ENCODE assay signal across 10 cellular contexts in the genomic region with DNA sequence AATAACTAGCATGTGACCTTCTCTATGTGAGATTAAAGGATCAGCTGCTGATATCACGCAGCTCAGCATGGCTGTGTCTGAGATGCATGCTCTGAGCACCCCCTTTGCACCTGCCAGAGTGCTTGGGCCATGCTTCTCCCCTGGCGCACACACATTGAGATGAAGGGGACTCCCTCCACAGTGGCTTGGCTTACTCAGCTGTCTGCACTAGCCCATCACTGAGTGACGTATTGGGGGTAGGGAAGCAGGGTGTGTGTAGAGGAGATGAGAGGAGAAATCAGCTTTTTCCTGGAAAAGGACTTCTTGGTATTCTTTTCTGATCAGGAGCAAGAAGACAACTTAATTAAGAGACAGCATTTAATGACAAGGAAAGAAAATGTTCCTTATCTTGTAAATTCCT.
"Had no signal": no experiment of that assay in that cellular context is flagged by ENCODE, and none has a peak within 500 bp of the region (broad histone marks: within the 10 kb centered on the region; RNA-seq: fewer than 3 reads in every experiment).

No MANE protein-coding gene starts in this region.

- ATAC-seq: HCT116 had no signal

- H3K9ac ChIP-seq: GM23248, KMS-11 had no signal

- H3K4me3 ChIP-seq: GM23248, HAP-1 had no signal

- H3K4me1 ChIP-seq: HAP-1 had no signal

- H3K36me3 ChIP-seq: HAP-1 had no signal

- H3K9me3 Mint-ChIP-seq: HFFc6 had no signal

- H3K27ac Mint-ChIP-seq: HFFc6, IgD-negative memory B cell had no signal

- H3K4me3 Mint-ChIP-seq: HFFc6, IgD-negative memory B cell had no signal

- H3K9me3 ChIP-seq: HAP-1 had no signal

- H2AFZ ChIP-seq: GM23248 had no signal

- H3K4me2 ChIP-seq: KMS-11 had no signal

- H3K27ac ChIP-seq: GM23248, HL-60, KMS-11 had no signal

- DNase-seq: GM23248, GOT3, H7, HFFc6, KBM-7 had no signal
